1 cellular context compared by ENCODE assay signal in genomic region chr11:114953039-114953438, GRCh38.
TF ChIP-seq lines count a peak whose summit lies in the region.

No MANE protein-coding gene starts in this region.

TF ChIP-seq in H1, 55 proteins besides CTCF, POLR2A, EP300 and RAD21 (continued from another document):
- TF ChIP-seq ATF2 (IDR thresholded peaks at IDR 0.05; ENCODE audit: low read length) (no peak), EZH2 (IDR thresholded peaks at IDR 0.05; ENCODE audit: low read depth, low read length, severe bottlenecking) (no peak), RNF2 (IDR thresholded peaks at IDR 0.05; ENCODE audit: borderline replicate concordance, low read depth, low read length, missing control alignments, poor library complexity, severe bottlenecking) (no peak), BRCA1 (IDR thresholded peaks at IDR 0.05; ENCODE audit: low read depth, low read length) (no peak), NRF1 (IDR thresholded peaks at IDR 0.05; ENCODE audit: low read depth, low read length) (no peak), GTF2F1 (IDR thresholded peaks at IDR 0.05; ENCODE audit: borderline replicate concordance, low read depth, low read length) (no peak), JUND (IDR thresholded peaks at IDR 0.05; ENCODE audit: low read length) (no peak)
TF ChIP-seq in H1: peak in this region for 0.
